Comparison of ENCODE assay signal across 10 cellular contexts in the genomic region with DNA sequence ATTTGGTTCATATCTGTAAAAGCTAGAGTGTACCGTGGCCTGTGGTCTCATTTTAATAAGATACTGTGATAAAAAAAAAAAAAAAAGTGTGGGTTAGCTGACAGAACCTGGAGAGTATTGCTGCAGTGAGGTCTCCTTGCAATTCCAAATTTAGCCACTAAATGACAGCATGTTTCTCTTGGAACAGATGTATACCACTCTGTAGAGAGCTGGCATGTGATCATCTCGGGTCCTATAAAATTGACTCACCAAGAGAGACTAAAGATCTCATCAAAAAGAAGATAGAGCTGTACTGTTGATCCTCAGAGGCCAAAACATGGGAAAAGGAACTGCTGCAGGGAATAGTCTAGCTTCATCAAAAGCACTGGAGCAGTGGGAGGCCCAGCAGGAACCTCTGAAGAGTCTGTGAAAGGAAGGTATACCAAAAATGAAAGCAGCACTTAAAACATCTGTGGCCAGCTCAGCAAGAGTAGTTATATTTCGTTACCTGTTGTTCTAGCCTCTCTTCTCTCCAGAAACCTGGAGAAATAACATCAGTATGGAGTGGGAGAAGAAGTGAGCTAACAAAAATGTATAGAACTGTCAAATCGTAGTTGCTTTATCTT.
DNase-seq lines count a peak whose midpoint lies in the region; ATAC-seq, FAIRE-seq and TF ChIP-seq lines count a peak whose summit lies in the region.
"Had no signal": no experiment of that assay in that cellular context is flagged by ENCODE, and none has a peak within 500 bp of the region (broad histone marks: within the 10 kb centered on the region; RNA-seq: fewer than 3 reads in every experiment).

No MANE protein-coding gene starts in this region.

- H3K4me3 Mint-ChIP-seq in type B pancreatic cell, result no peak overlapping the region
- H3K4me3 Mint-ChIP-seq: activated naive CD4-positive, alpha-beta T cell treated with anti-CD3 and anti-CD28 coated beads, Interleukin-2, amount 50 U/mL, for 24 hours had no signal

- no peak overlapping the region for H3K27ac ChIP-seq in endothelial cell of umbilical vein (ENCODE audit: insufficient read depth, low read depth, low read length)

- peak; percentile 24 for DNase-seq in NCI-H748 (lab: John Stamatoyannopoulos, UW; ENCODE audit: unreplicated experiment)
- no peak for DNase-seq in NCI-H748 treated with DMSO at 0.1 percent for 48 hours (lab: John Stamatoyannopoulos, UW)
- peak; percentile 64 for DNase-seq in NAMALWA (ENCODE audit: low spot score)
- peak; percentile 26 for DNase-seq in endothelial cell of umbilical vein (ENCODE audit: low read depth, low spot score)
- no peak for DNase-seq in type B pancreatic cell (ENCODE audit: extremely low spot score, unreplicated experiment)
- no peak for DNase-seq in NCI-H510A (lab: John Stamatoyannopoulos, UW)
- DNase-seq in activated naive CD4-positive, alpha-beta T cell treated with anti-CD3 and anti-CD28 coated beads, Interleukin-2, amount 50 U/mL, for 16 hours, result no peak
- DNase-seq: hippocampal formation had no signal

- H3K27ac Mint-ChIP-seq in type B pancreatic cell, result no peak overlapping the region
- H3K27ac Mint-ChIP-seq: activated naive CD4-positive, alpha-beta T cell treated with anti-CD3 and anti-CD28 coated beads, Interleukin-2, amount 50 U/mL, for 24 hours had no signal

- H3K9me3 Mint-ChIP-seq in type B pancreatic cell, result peaks cover 12% of the 10 kb centered on the region
- H3K9me3 Mint-ChIP-seq: activated naive CD4-positive, alpha-beta T cell treated with anti-CD3 and anti-CD28 coated beads, Interleukin-2, amount 50 U/mL, for 24 hours had no signal

- BruUV-seq in endothelial cell of umbilical vein (replicated peaks; lab: Mats Ljungman, UMichigan), result no TSS peak

- no peak overlapping the region for H3K4me2 ChIP-seq in endothelial cell of umbilical vein (ENCODE audit: insufficient read depth, low read length)

- no peak overlapping the region for H2AFZ ChIP-seq in endothelial cell of umbilical vein (ENCODE audit: low read depth, low read length)

- no peak for TF ChIP-seq POLR2A in endothelial cell of umbilical vein (IDR thresholded peaks at IDR 0.05; ENCODE audit: low read depth, low read length)

- H3K27me3 ChIP-seq in endothelial cell of umbilical vein (ENCODE audit: control insufficient read depth in 2 of 2, insufficient read depth in 2 of 2, low read length in 2 of 2), result no peaks in the 10 kb centered on the region

- FAIRE-seq in endothelial cell of umbilical vein (lab: Jason Lieb, UNC), result no peak

- dilution Hi-C loops in endothelial cell of umbilical vein (cut with MboI; ENCODE audit: extremely low pct_ligation_motif_present, low sequenced_read_pairs), result no loop called here

- no peaks in the 10 kb centered on the region for H3K9me1 ChIP-seq in endothelial cell of umbilical vein (replicated peaks; ENCODE audit: control insufficient read depth, extremely low read depth, insufficient read depth, low read length)

- no peaks in the 10 kb centered on the region for H3K79me2 ChIP-seq in endothelial cell of umbilical vein (ENCODE audit: control insufficient read depth, insufficient read depth, low read length)

- H3K4me3 ChIP-seq in endothelial cell of umbilical vein (replicated peaks in 1 of 3; ENCODE audit: insufficient read depth in 1 of 3, low read depth in 1 of 3, low read length in 3 of 3), result no peak overlapping the region

- no peak overlapping the region for H3K9ac ChIP-seq in endothelial cell of umbilical vein (replicated peaks; ENCODE audit: extremely low read depth, insufficient read depth, low read length)

- POLR2A ChIA-PET in endothelial cell of umbilical vein (lab: Charles Lee), result no interaction called here

- TF ChIP-seq CTCF in endothelial cell of umbilical vein (IDR thresholded peaks at IDR 0.05; ENCODE audit: extremely low read depth in 1 of 2, insufficient read depth in 1 of 2, low read depth in 1 of 2, low read length in 2 of 2), result peak; percentile 13 to 20
- peak; percentile 47 for TF ChIP-seq CTCF in type B pancreatic cell (conservative IDR thresholded peaks at IDR 0.05)

- intact Hi-C loops in endothelial cell of umbilical vein (cut with micrococcal nuclease), result loop anchor here (2.0 kb wide), 1 partner anchor 405 kb away; no protein-coding TSS in a partner anchor

- H3K36me3 Mint-ChIP-seq in type B pancreatic cell, result no peaks in the 10 kb centered on the region
- H3K36me3 Mint-ChIP-seq: activated naive CD4-positive, alpha-beta T cell treated with anti-CD3 and anti-CD28 coated beads, Interleukin-2, amount 50 U/mL, for 24 hours had no signal

- ATAC-seq in HG03571 (IDR thresholded peaks at IDR 0.05; ENCODE audit: unreplicated experiment), result no peak

- no peaks in the 10 kb centered on the region for H3K27me3 Mint-ChIP-seq in type B pancreatic cell
- H3K27me3 Mint-ChIP-seq: activated naive CD4-positive, alpha-beta T cell treated with anti-CD3 and anti-CD28 coated beads, Interleukin-2, amount 50 U/mL, for 24 hours had no signal

- no peaks in the 10 kb centered on the region for H3K9me3 ChIP-seq in endothelial cell of umbilical vein (replicated peaks; ENCODE audit: control insufficient read depth, insufficient read depth, low read length)

- no peaks in the 10 kb centered on the region for H4K20me1 ChIP-seq in endothelial cell of umbilical vein (replicated peaks; ENCODE audit: control insufficient read depth, extremely low read depth, insufficient read depth, low read length)

- CTCF ChIA-PET in endothelial cell of umbilical vein (lab: Charles Lee), result interaction anchor here (0.6 to 2.4 kb wide), 15 partner anchors 9 to 828 kb away, joined by 3 to 13 read pairs (median 5); no protein-coding TSS in a partner anchor

- no peaks in the 10 kb centered on the region for H3K4me1 ChIP-seq in endothelial cell of umbilical vein (ENCODE audit: control insufficient read depth, extremely low read depth, insufficient read depth, low read length)

- no peaks in the 10 kb centered on the region for H3K36me3 ChIP-seq in endothelial cell of umbilical vein (ENCODE audit: control insufficient read depth in 2 of 2, extremely low read depth in 1 of 2, insufficient read depth in 2 of 2, low read length in 2 of 2)

- no peaks in the 10 kb centered on the region for H3K4me1 Mint-ChIP-seq in type B pancreatic cell (ENCODE audit: unreplicated experiment)
- H3K4me1 Mint-ChIP-seq: activated naive CD4-positive, alpha-beta T cell treated with anti-CD3 and anti-CD28 coated beads, Interleukin-2, amount 50 U/mL, for 24 hours had no signal

TF ChIP-seq in endothelial cell of umbilical vein, 7 proteins besides CTCF, POLR2A, EP300 and RAD21:
- TF ChIP-seq JUN (IDR thresholded peaks at IDR 0.05; ENCODE audit: borderline replicate concordance, insufficient read depth, insufficient read length, low read depth) (no peak), POLR2AphosphoS5 (IDR thresholded peaks at IDR 0.05; ENCODE audit: insufficient read depth, low read depth, low read length) (no peak), EZH2 (IDR thresholded peaks at IDR 0.05; ENCODE audit: borderline replicate concordance, low read depth, low read length, severe bottlenecking) (no peak), FOS (IDR thresholded peaks at IDR 0.05; ENCODE audit: borderline replicate concordance, insufficient read depth, low read length) (no peak), MYC (IDR thresholded peaks at IDR 0.05; ENCODE audit: low read depth, low read length) (no peak), GATA2 (IDR thresholded peaks at IDR 0.05; ENCODE audit: insufficient read depth, insufficient read length, low read depth, low read length) (no peak)
- TF ChIP-seq, protein P1, sequence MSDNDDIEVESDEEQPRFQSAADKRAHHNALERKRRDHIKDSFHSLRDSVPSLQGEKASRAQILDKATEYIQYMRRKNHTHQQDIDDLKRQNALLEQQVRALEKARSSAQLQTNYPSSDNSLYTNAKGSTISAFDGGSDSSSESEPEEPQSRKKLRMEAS (IDR thresholded peaks at IDR 0.05; ENCODE audit: insufficient read depth, insufficient read length), result no peak

Comparison
In these comparisons a context has a peak if more than half of its experiments do, and no peak if none do; other contexts are left out.
1. DNase-seq: peak in NCI-H748 (single experiment), NAMALWA (single experiment) and endothelial cell of umbilical vein (single experiment); none in NCI-H748 treated with DMSO at 0.1 percent for 48 hours (single experiment), type B pancreatic cell (single experiment), NCI-H510A (single experiment) and activated naive CD4-positive, alpha-beta T cell treated with anti-CD3 and anti-CD28 coated beads, Interleukin-2, amount 50 U/mL, for 16 hours (single experiment).